ENCODE assay signal across 8 cellular contexts in genomic region chr17:36936455-36936934, GRCh38. TPM values are rescaled to one million over a fixed set of nuclear protein-coding genes. Genes with fewer than 3 reads are reported as not detected.
DNase-seq lines count a peak whose midpoint lies in the region; ATAC-seq and TF ChIP-seq lines count a peak whose summit lies in the region.

No MANE protein-coding gene starts in this region.

- 2% methylated on average over 53 of the region's 53 CpGs for WGBS in right cardiac atrium
- WGBS in stomach, 5 donors, result 4 to 6% (median 5%) methylated on average over 34 to 53 of the region's 53 CpGs

- H3K79me2 ChIP-seq in OCI-LY7 (ENCODE audit: insufficient read depth, low read depth, low read length), result no peaks in the 10 kb centered on the region

- peaks cover 30% of the 10 kb centered on the region for H3K4me1 ChIP-seq in cardiac muscle cell (ENCODE audit: low read depth)
- H3K4me1 ChIP-seq in Peyer's patch, result peaks cover 7 to 72% (median 38%) of the 10 kb centered on the region in 4 donors
- peaks cover 23% of the 10 kb centered on the region for H3K4me1 ChIP-seq in right cardiac atrium (ENCODE audit: control insufficient read depth, insufficient read depth, low read length)
- peaks cover 73 to 90% (median 82%) of the 10 kb centered on the region in 4 donors for H3K4me1 ChIP-seq in stomach
- no peaks in the 10 kb centered on the region for H3K4me1 ChIP-seq in OCI-LY7 (ENCODE audit: insufficient read depth, low read length, poor library complexity, severe bottlenecking)

- CTCF ChIA-PET in OCI-LY7 (lab: Charles Lee; ENCODE audit: unreplicated experiment), result no interaction called here

- no peak for TF ChIP-seq EP300 in stomach (IDR thresholded peaks at IDR 0.05)

- H3K4me3 ChIP-seq in cardiac muscle cell, result peak overlapping the region; percentile 42
- peak overlapping the region in 3 of 4 donors; percentile 13 to 36 (median 32) for H3K4me3 ChIP-seq in Peyer's patch
- H3K4me3 ChIP-seq in right cardiac atrium (ENCODE audit: low read length), result peak overlapping the region; percentile 26
- H3K4me3 ChIP-seq in stomach, result peak overlapping the region in 3 of 4 donors; percentile 16 to 39 (median 21)
- H3K4me3 ChIP-seq in OCI-LY7 (ENCODE audit: low read depth, low read length, poor library complexity, severe bottlenecking), result no peak overlapping the region

- H3K27me3 ChIP-seq in cardiac muscle cell (peaks cover 100% of the 10 kb centered on the region), Peyer's patch (peaks cover 5 to 95% of the 10 kb centered on the region in 2 donors), right cardiac atrium (ENCODE audit: control insufficient read depth, insufficient read depth) (no peaks in the 10 kb centered on the region), stomach (peaks cover 91 to 100% (median 100%) of the 10 kb centered on the region in 3 donors)

- TF ChIP-seq POLR2A in Peyer's patch (IDR thresholded peaks at IDR 0.05) (no peak), stomach (IDR thresholded peaks at IDR 0.05) (no peak)

- H3K9me2 ChIP-seq in OCI-LY7 (ENCODE audit: insufficient read depth, low read length), result no peaks in the 10 kb centered on the region

- H4K20me1 ChIP-seq in OCI-LY7 (ENCODE audit: insufficient read depth, low read length), result no peaks in the 10 kb centered on the region

- no peak overlapping the region for H2AFZ ChIP-seq in OCI-LY7 (ENCODE audit: low read length)

- no peak overlapping the region for H3K27ac ChIP-seq in cardiac muscle cell
- no peak overlapping the region for H3K27ac ChIP-seq in Peyer's patch
- H3K27ac ChIP-seq in right cardiac atrium (ENCODE audit: low read length), result no peak overlapping the region
- H3K27ac ChIP-seq in stomach, result no peak overlapping the region
- H3K27ac ChIP-seq in OCI-LY7 (ENCODE audit: low read depth, low read length, poor library complexity, severe bottlenecking), result no peak overlapping the region

- POLR2A ChIA-PET in OCI-LY7 (lab: Charles Lee), result no interaction called here

- H3K36me3 ChIP-seq in cardiac muscle cell, result no peaks in the 10 kb centered on the region
- no peaks in the 10 kb centered on the region for H3K36me3 ChIP-seq in Peyer's patch
- H3K36me3 ChIP-seq in stomach, result no peaks in the 10 kb centered on the region
- no peaks in the 10 kb centered on the region for H3K36me3 ChIP-seq in OCI-LY7 (ENCODE audit: insufficient read depth, low read length)

- H3K9me3 ChIP-seq in cardiac muscle cell (ENCODE audit: low read depth) (no peaks in the 10 kb centered on the region), Peyer's patch (peaks cover 0 to 10% (median 0%) of the 10 kb centered on the region in 4 donors), right cardiac atrium (ENCODE audit: control insufficient read depth, low read length) (no peaks in the 10 kb centered on the region), stomach (no peaks in the 10 kb centered on the region), OCI-LY7 (ENCODE audit: low read length) (no peaks in the 10 kb centered on the region)

- no TSS peak for BruUV-seq in OCI-LY7 (replicated peaks; lab: Mats Ljungman, UMichigan)

- ATAC-seq in left cardiac atrium, result no peak
- no peak for ATAC-seq in right cardiac atrium
- no peak for ATAC-seq in HG03095 (IDR thresholded peaks at IDR 0.05; ENCODE audit: unreplicated experiment)

- DNase-seq in cardiac muscle cell (ENCODE audit: low read depth in 1 of 2, low spot score in 1 of 2) (peak in 1 of 2 donors; percentile 81), left cardiac atrium (no peak), Peyer's patch (no peak), right cardiac atrium (no peak), stomach (no peak), AML-193 (lab: John Stamatoyannopoulos, UW) (no peak), OCI-LY7 (ENCODE audit: low spot score) (no peak)

- intact Hi-C loops in left cardiac atrium (cut with DNase I) (no loop called here), right cardiac atrium (cut with DNase I) (no loop called here), stomach (cut with DNase I; ENCODE audit: low total_unique reads) (no loop called here), OCI-LY7 (cut with micrococcal nuclease; ENCODE audit: unreplicated experiment) (no loop called here)

- no peak overlapping the region for H3K4me2 ChIP-seq in OCI-LY7 (ENCODE audit: low read length)

- TF ChIP-seq CTCF in cardiac muscle cell (IDR thresholded peaks at IDR 0.05; ENCODE audit: low read depth, low read length) (no peak), Peyer's patch (IDR thresholded peaks at IDR 0.05) (no peak), stomach (IDR thresholded peaks at IDR 0.05) (no peak), OCI-LY7 (conservative IDR thresholded peaks at IDR 0.05; ENCODE audit: low read length) (no peak)

RNA-seq across cellular contexts. Expression of gene LHX1, which starts 0.8 kb away (rescaled TPM):
- total RNA-seq in cardiac muscle cell (4.1 and 5.8 TPM in 2 replicates), left cardiac atrium (not detected), Peyer's patch (not detected), right cardiac atrium (not detected), stomach (not detected), OCI-LY7 (2022) (not detected in 2 replicates)
- polyA plus RNA-seq in cardiac muscle cell (3.0 and 3.1 TPM in 2 replicates), right cardiac atrium (not detected), stomach (not detected)
- not detected in 2 replicates for total RNA-seq in OCI-LY7 (2014; rRNA removed; shearing (Covaris generic))

RNA-seq across cellular contexts. Expression of gene AATF, which starts 12.3 kb away (rescaled TPM):
- total RNA-seq in cardiac muscle cell, result 24.3 and 50.2 TPM in 2 replicates
- 43.3 and 53.2 TPM in 2 replicates for polyA plus RNA-seq in cardiac muscle cell
- total RNA-seq in left cardiac atrium, result 10 to 100 TPM; 24.8 to 27.2 TPM
- 10 to 100 TPM; 26.9 to 57.8 (median 35.4) TPM for total RNA-seq in Peyer's patch
- total RNA-seq in right cardiac atrium, result 10 to 100 TPM; 22.2 to 32.9 (median 24.5) TPM
- 19.9 TPM for polyA plus RNA-seq in right cardiac atrium
- total RNA-seq in stomach, result 10 to 100 TPM in 4 of 5 donors, 1 to 10 TPM in 1; 5.3 to 52.7 (median 20.2) TPM
- 10 to 100 TPM; 27.9 to 45.8 (median 36.6) TPM for polyA plus RNA-seq in stomach
- 71.7 and 83.5 TPM in 2 replicates for total RNA-seq in OCI-LY7 (2014; rRNA removed; shearing (Covaris generic))
- 88.0 and 94.3 TPM in 2 replicates for total RNA-seq in OCI-LY7 (2022)
